ENCODE assay signal across 8 cellular contexts in genomic region chr11:110092577-110093406, GRCh38. TPM values are rescaled to one million over a fixed set of nuclear protein-coding genes. Genes with fewer than 3 reads are reported as not detected.
A peak's percentile ranks its signal among the peaks of the same experiment; 100 is the strongest.
DNase-seq lines count a peak whose midpoint lies in the region; ATAC-seq and TF ChIP-seq lines count a peak whose summit lies in the region.

TSS of gene ZC3H12C (plus strand) at chr11:110093392. CDS start at chr11:110093412, 20 bp downstream.

- H3K27ac Mint-ChIP-seq in activated T-cell treated with anti-CD3 and anti-CD28 coated beads, Interleukin-2, amount 50 U/mL, for 72 hours = peak within 1 kb of the TSS; percentile 49
- no peak within 1 kb of the TSS for H3K27ac Mint-ChIP-seq in natural killer cell treated with Interleukin-12 subunit alpha and Interleukin-12 subunit beta and Interleukin-15 and Interleukin-18, amount 100 ng/mL, for 72 hours

- ATAC-seq in GM19467 (IDR thresholded peaks at IDR 0.05; ENCODE audit: unreplicated experiment) = peak; percentile 60
- peak; percentile 25 for ATAC-seq in HG03558 (IDR thresholded peaks at IDR 0.05; ENCODE audit: extremely low read depth, unreplicated experiment)
- peak; percentile 74 to 84 for ATAC-seq in activated T-cell treated with anti-CD3 and anti-CD28 coated beads, Interleukin-2, amount 50 U/mL, for 72 hours (replicated peaks in 1 of 2)
- ATAC-seq in natural killer cell treated with Interleukin-12 subunit alpha and Interleukin-12 subunit beta and Interleukin-15 and Interleukin-18, amount 100 ng/mL, for 72 hours = peak; percentile 89

- H3K4me3 ChIP-seq in foreskin fibroblast (ENCODE audit: low read depth in 1 of 2, low read length in 2 of 2) = peak within 1 kb of the TSS; percentile 61 to 78

- peak; percentile 77 for DNase-seq in DMS153 treated with DMSO at 0.1 percent for 48 hours (lab: John Stamatoyannopoulos, UW; ENCODE audit: unreplicated experiment)
- DNase-seq in NCI-H774 (lab: John Stamatoyannopoulos, UW) = peak; percentile 82
- peak; percentile 62 to 66 for DNase-seq in activated T-cell treated with anti-CD3 and anti-CD28 coated beads, Interleukin-2, amount 50 U/mL, for 72 hours
- DNase-seq in foreskin fibroblast = peak; percentile 84 to 95
- DNase-seq in natural killer cell treated with Interleukin-12 subunit alpha and Interleukin-12 subunit beta and Interleukin-15 and Interleukin-18, amount 100 ng/mL, for 72 hours (ENCODE audit: low spot score) = no peak
- peak; percentile 87 for DNase-seq in ureter (ENCODE audit: low spot score)

- H3K4me3 Mint-ChIP-seq in activated T-cell treated with anti-CD3 and anti-CD28 coated beads, Interleukin-2, amount 50 U/mL, for 72 hours = peak within 1 kb of the TSS; percentile 89 to 90
- peak within 1 kb of the TSS; percentile 76 for H3K4me3 Mint-ChIP-seq in natural killer cell treated with Interleukin-12 subunit alpha and Interleukin-12 subunit beta and Interleukin-15 and Interleukin-18, amount 100 ng/mL, for 72 hours

- peaks cover 56% of the 10 kb centered on the region for H3K27me3 Mint-ChIP-seq in activated T-cell treated with anti-CD3 and anti-CD28 coated beads, Interleukin-2, amount 50 U/mL, for 72 hours (ENCODE audit: low read depth)
- H3K27me3 Mint-ChIP-seq in natural killer cell treated with Interleukin-12 subunit alpha and Interleukin-12 subunit beta and Interleukin-15 and Interleukin-18, amount 100 ng/mL, for 72 hours = peaks cover 23 to 38% of the 10 kb centered on the region in 2 donors

- TF ChIP-seq CTCF in foreskin fibroblast (IDR thresholded peaks at IDR 0.05; ENCODE audit: low read depth, low read length) = peak; percentile 8

- peaks cover 0 to 2% of the 10 kb centered on the region in 2 donors for H3K36me3 Mint-ChIP-seq in activated T-cell treated with anti-CD3 and anti-CD28 coated beads, Interleukin-2, amount 50 U/mL, for 72 hours (ENCODE audit: insufficient read depth in 2 of 2)
- H3K36me3 Mint-ChIP-seq in natural killer cell treated with Interleukin-12 subunit alpha and Interleukin-12 subunit beta and Interleukin-15 and Interleukin-18, amount 100 ng/mL, for 72 hours = no peaks in the 10 kb centered on the region

- no peaks in the 10 kb centered on the region for H3K9me3 Mint-ChIP-seq in activated T-cell treated with anti-CD3 and anti-CD28 coated beads, Interleukin-2, amount 50 U/mL, for 72 hours
- H3K9me3 Mint-ChIP-seq in natural killer cell treated with Interleukin-12 subunit alpha and Interleukin-12 subunit beta and Interleukin-15 and Interleukin-18, amount 100 ng/mL, for 72 hours = no peaks in the 10 kb centered on the region

- H3K4me1 Mint-ChIP-seq in activated T-cell treated with anti-CD3 and anti-CD28 coated beads, Interleukin-2, amount 50 U/mL, for 72 hours (ENCODE audit: low read depth) = peaks cover 14% of the 10 kb centered on the region
- peaks cover 0 to 9% of the 10 kb centered on the region in 2 donors for H3K4me1 Mint-ChIP-seq in natural killer cell treated with Interleukin-12 subunit alpha and Interleukin-12 subunit beta and Interleukin-15 and Interleukin-18, amount 100 ng/mL, for 72 hours (ENCODE audit: low read depth in 2 of 2)

RNA-seq across cellular contexts. Expression of gene ZC3H12C, which starts in this region (rescaled TPM):
- 1 to 10 TPM; 2.5 to 6.6 TPM for total RNA-seq in activated T-cell treated with anti-CD3 and anti-CD28 coated beads, Interleukin-2, amount 50 U/mL, for 72 hours
- 1 to 10 TPM in 1 of 2 donors, under 1 TPM in 1; 0.38 to 1.4 TPM for total RNA-seq in natural killer cell treated with Interleukin-12 subunit alpha and Interleukin-12 subunit beta and Interleukin-15 and Interleukin-18, amount 100 ng/mL, for 72 hours
- total RNA-seq in ureter = 19.1 TPM

Comparison
In these comparisons a context has a peak if more than half of its experiments do, and no peak if none do; other contexts are left out.
1. ATAC-seq: peak in every context shown above with its lines; median percentile 89 in natural killer cell treated with Interleukin-12 subunit alpha and Interleukin-12 subunit beta and Interleukin-15 and Interleukin-18, amount 100 ng/mL, for 72 hours; 79 in activated T-cell treated with anti-CD3 and anti-CD28 coated beads, Interleukin-2, amount 50 U/mL, for 72 hours; 60 in GM19467; 25 in HG03558.